14 cellular contexts compared by ENCODE assay signal in genomic region chr20:10636326-10636818, GRCh38. TPM values are rescaled to one million over a fixed set of nuclear protein-coding genes. Genes with fewer than 3 reads are reported as not detected.
DNase-seq lines count a peak whose midpoint lies in the region; ATAC-seq and TF ChIP-seq lines count a peak whose summit lies in the region.
"Had no signal": no experiment of that assay in that cellular context is flagged by ENCODE, and none has a peak within 500 bp of the region (broad histone marks: within the 10 kb centered on the region; RNA-seq: fewer than 3 reads in every experiment).

No MANE protein-coding gene starts in this region.

- no peak overlapping the region for H3K9ac ChIP-seq in subcutaneous abdominal adipose tissue (ENCODE audit: low read length in 5 of 5)

- TF ChIP-seq CTCF in left lung (IDR thresholded peaks at IDR 0.05) = no peak

- H3K4me3 ChIP-seq in left lung (no peak overlapping the region), subcutaneous abdominal adipose tissue (ENCODE audit: low read depth in 1 of 5, low read length in 5 of 5) (no peak overlapping the region)

- H3K36me3 ChIP-seq in left lung (peaks cover 0 to 40% of the 10 kb centered on the region in 2 donors), subcutaneous abdominal adipose tissue (ENCODE audit: control insufficient read depth in 5 of 5, insufficient read depth in 5 of 5, low read length in 5 of 5) (peaks cover 9 to 42% (median 29%) of the 10 kb centered on the region in 5 donors)

- H3K9me3 ChIP-seq in left lung (no peaks in the 10 kb centered on the region), subcutaneous abdominal adipose tissue (ENCODE audit: control insufficient read depth in 5 of 5, low read length in 5 of 5) (no peaks in the 10 kb centered on the region)

- intact Hi-C loops in left lung (cut with DNase I) = no loop called here

- H3K4me1 ChIP-seq in left lung (peaks cover 9 to 14% of the 10 kb centered on the region in 2 donors), subcutaneous abdominal adipose tissue (ENCODE audit: control insufficient read depth in 5 of 5, insufficient read depth in 5 of 5, low read length in 5 of 5) (peaks cover 16 to 52% (median 52%) of the 10 kb centered on the region in 5 donors)

- H3K27me3 ChIP-seq in left lung = no peaks in the 10 kb centered on the region
- H3K27me3 ChIP-seq in subcutaneous abdominal adipose tissue (ENCODE audit: control insufficient read depth in 5 of 5, insufficient read depth in 4 of 5, low read length in 5 of 5) = no peaks in the 10 kb centered on the region

- DNase-seq in NCI-H446 treated with DMSO at 0.1 percent for 48 hours (lab: John Stamatoyannopoulos, UW) (peak; percentile 23), dermis blood vessel endothelial cell (peak; percentile 74), left lung (no peak), NCI-H146 (lab: John Stamatoyannopoulos, UW) (no peak), NCI-H187 (lab: John Stamatoyannopoulos, UW) (no peak)
- DNase-seq in activated CD8-positive, alpha-beta memory T cell treated with anti-CD3 and anti-CD28 coated beads for 24 hours = no peak
- DNase-seq: activated CD4-positive, alpha-beta T cell treated with anti-CD3 and anti-CD28 coated beads, Interleukin-2, amount 10 ng/mL, durations not matched to agents 7 days and 5 days; activated naive CD8-positive, alpha-beta T cell treated with anti-CD3 and anti-CD28 coated beads, Interleukin-2, amount 50 U/mL, for 24 hours; DMS 273 treated with DMSO at 0.1 percent for 48 hours; H7; NCI-H1694 treated with DMSO at 0.1 percent for 48 hours; occipital lobe had no signal

- ATAC-seq in left lung = peak; percentile 44
- ATAC-seq in HG03135 (IDR thresholded peaks at IDR 0.05; ENCODE audit: unreplicated experiment) = no peak
- ATAC-seq: activated naive CD8-positive, alpha-beta T cell treated with anti-CD3 and anti-CD28 coated beads, Interleukin-2, amount 50 U/mL, for 24 hours had no signal

- H3K27ac ChIP-seq in left lung (peak overlapping the region in 1 of 2 donors; percentile 69), subcutaneous abdominal adipose tissue (ENCODE audit: low read depth, low read length) (peak overlapping the region; percentile 48)

RNA-seq across cellular contexts. Expression of gene JAG1, which starts 37.4 kb away (rescaled TPM):
- total RNA-seq in dermis blood vessel endothelial cell (124 and 203 TPM in 2 replicates), left lung (10 to 100 TPM; 31.2 to 65.0 TPM)

Comparison
In these comparisons a context has a peak if more than half of its experiments do, and no peak if none do; other contexts are left out.
1. DNase-seq: peak in NCI-H446 treated with DMSO at 0.1 percent for 48 hours (single experiment) and dermis blood vessel endothelial cell (single experiment); none in left lung (0 of 2), NCI-H146 (single experiment), NCI-H187 (0 of 2) and activated CD8-positive, alpha-beta memory T cell treated with anti-CD3 and anti-CD28 coated beads for 24 hours (single experiment).